In genomic region chr1:168225476-168226190, GRCh38 we compare ENCODE assay signal across 8 cellular contexts. TPM values are rescaled to one million over a fixed set of nuclear protein-coding genes. Genes with fewer than 3 reads are reported as not detected.
DNase-seq lines count a peak whose midpoint lies in the region; ATAC-seq, FAIRE-seq and TF ChIP-seq lines count a peak whose summit lies in the region.

TSS of gene SFT2D2 (plus strand) at chr1:168226004. CDS start at chr1:168226080, 76 bp downstream.

- peak within 1 kb of the TSS; percentile 91 for H3K9ac ChIP-seq in astrocyte (ENCODE audit: low read length)

- H3K36me3 ChIP-seq in astrocyte (ENCODE audit: insufficient read depth, low read length) (no peaks in the 10 kb centered on the region), hepatocyte (replicated peaks; ENCODE audit: insufficient read depth, low read depth) (no peaks in the 10 kb centered on the region)

- no peaks in the 10 kb centered on the region for H3K9me2 ChIP-seq in hepatocyte (replicated peaks; ENCODE audit: insufficient read depth)

- H3K9me3 ChIP-seq in astrocyte (ENCODE audit: insufficient read depth, low read depth, low read length), result peaks cover 4% of the 10 kb centered on the region
- H3K9me3 ChIP-seq in hepatocyte (ENCODE audit: low read depth), result no peaks in the 10 kb centered on the region

- no peaks in the 10 kb centered on the region for H3K27me3 ChIP-seq in astrocyte (ENCODE audit: insufficient read depth, low read length)
- no peaks in the 10 kb centered on the region for H3K27me3 ChIP-seq in hepatocyte

- H3K27me3 Mint-ChIP-seq in astrocyte (ENCODE audit: low read depth, unreplicated experiment), result peaks cover 4% of the 10 kb centered on the region

- peak within 1 kb of the TSS; percentile 97 for H3K4me3 Mint-ChIP-seq in astrocyte (ENCODE audit: unreplicated experiment)

- H3K36me3 Mint-ChIP-seq in astrocyte (ENCODE audit: low read depth, unreplicated experiment), result peaks cover 6% of the 10 kb centered on the region

- DNase-seq in NCI-H1694 (lab: John Stamatoyannopoulos, UW) (peak; percentile 37), T-helper 9 cell (peak; percentile 66), astrocyte (ENCODE audit: low read depth) (peak; percentile 67), hepatocyte (ENCODE audit: low spot score) (peak; percentile 91), retinal pigment epithelial cell (ENCODE audit: low read depth) (peak; percentile 53), cerebellar nuclear complex (lab: John Stamatoyannopoulos, UW) (no peak)

- H3K79me2 ChIP-seq in astrocyte (ENCODE audit: insufficient read depth, low read length) (peaks cover 47% of the 10 kb centered on the region), hepatocyte (peaks cover 47% of the 10 kb centered on the region)

- peaks cover 6% of the 10 kb centered on the region for H3K9me3 Mint-ChIP-seq in astrocyte (ENCODE audit: unreplicated experiment)

- ATAC-seq in GM18502 (IDR thresholded peaks at IDR 0.05; ENCODE audit: poor library complexity, unreplicated experiment) (peak; percentile 84), HG02870 (IDR thresholded peaks at IDR 0.05; ENCODE audit: unreplicated experiment) (peak; percentile 60)

- peaks cover 27% of the 10 kb centered on the region for H3K4me1 Mint-ChIP-seq in astrocyte (ENCODE audit: low read depth, unreplicated experiment)

- TF ChIP-seq CTCF in astrocyte (IDR thresholded peaks at IDR 0.05; ENCODE audit: insufficient read depth, low read depth, low read length) (no peak), hepatocyte (IDR thresholded peaks at IDR 0.05; ENCODE audit: poor library complexity) (no peak), retinal pigment epithelial cell (conservative IDR thresholded peaks at IDR 0.05; ENCODE audit: low read depth, low read length) (no peak)

- H2AFZ ChIP-seq in astrocyte (ENCODE audit: low read depth, low read length) (peak within 1 kb of the TSS; percentile 98), hepatocyte (peak within 1 kb of the TSS; percentile 76)

- H3K4me1 ChIP-seq in astrocyte (ENCODE audit: insufficient read depth, low read length), result peaks cover 28% of the 10 kb centered on the region
- peaks cover 7% of the 10 kb centered on the region for H3K4me1 ChIP-seq in hepatocyte (ENCODE audit: insufficient read depth)

- WGBS in hepatocyte (ENCODE audit: low lambda C conversion rate, missing lambda C conversion rate), result 4% methylated on average over 39 of the region's 58 CpGs

- FAIRE-seq in astrocyte (lab: Jason Lieb, UNC), result no peak

- H3K4me3 ChIP-seq in astrocyte (ENCODE audit: insufficient read depth, low read depth, low read length) (peak within 1 kb of the TSS; percentile 90), hepatocyte (peak within 1 kb of the TSS; percentile 93), retinal pigment epithelial cell (ENCODE audit: low read length) (peak within 1 kb of the TSS; percentile 65)

- H3K27ac ChIP-seq in astrocyte (ENCODE audit: low read depth, low read length), result peak within 1 kb of the TSS; percentile 80
- peak within 1 kb of the TSS; percentile 96 for H3K27ac ChIP-seq in hepatocyte

- H3K4me2 ChIP-seq in astrocyte (ENCODE audit: low read length) (peak within 1 kb of the TSS; percentile 95), hepatocyte (peak within 1 kb of the TSS; percentile 97)

- H4K20me1 ChIP-seq in astrocyte (ENCODE audit: insufficient read depth, low read length), result peaks cover 25% of the 10 kb centered on the region
- H4K20me1 ChIP-seq in hepatocyte (ENCODE audit: insufficient read depth, poor library complexity, severe bottlenecking), result no peaks in the 10 kb centered on the region

- peak within 1 kb of the TSS; percentile 84 for H3K27ac Mint-ChIP-seq in astrocyte (ENCODE audit: unreplicated experiment)

RNA-seq across cellular contexts. Expression of gene SFT2D2, which starts in this region (rescaled TPM):
- 69.0 and 73.4 TPM in 2 replicates for total RNA-seq in astrocyte
- 36.9 and 43.1 TPM in 2 replicates for total RNA-seq in hepatocyte
- 31.2 and 31.5 TPM in 2 replicates for polyA plus RNA-seq in hepatocyte

Comparison
In these comparisons a context has a peak if more than half of its experiments do, and no peak if none do; other contexts are left out.
1. DNase-seq: peak in NCI-H1694 (single experiment), T-helper 9 cell (single experiment), astrocyte (single experiment), hepatocyte (single experiment) and retinal pigment epithelial cell (single experiment); none in cerebellar nuclear complex (0 of 2).
2. Peak in every context shown above with its lines, with median percentiles within 50 percentile points of each other: H3K4me3 ChIP-seq.